ENCODE assay signal across 10 cellular contexts in genomic region chr1:154730986-154731489, GRCh38.
DNase-seq lines count a peak whose midpoint lies in the region; FAIRE-seq and TF ChIP-seq lines count a peak whose summit lies in the region.
"Had no signal": no experiment of that assay in that cellular context is flagged by ENCODE, and none has a peak within 500 bp of the region (broad histone marks: within the 10 kb centered on the region; RNA-seq: fewer than 3 reads in every experiment).

No MANE protein-coding gene starts in this region.

- 0 out of 2 replicates have a peak overlapping the region, but pooled peaks have one; percentile 24 for H3K27ac ChIP-seq in HUES6 (ENCODE audit: low read depth, low read length)
- peak overlapping the region; percentile 29 to 53 for H3K27ac ChIP-seq in ascending aorta
- H3K27ac ChIP-seq in kidney (ENCODE audit: low read depth in 2 of 2, low read length in 2 of 2) = peak overlapping the region; percentile 7 to 63
- peak overlapping the region; percentile 50 to 80 (median 70) for H3K27ac ChIP-seq in stomach
- H3K27ac ChIP-seq in effector memory CD4-positive, alpha-beta T cell (ENCODE audit: insufficient read depth, low read length, poor library complexity, severe bottlenecking) = no peak overlapping the region
- H3K27ac ChIP-seq: colonic mucosa had no signal

- no peaks in the 10 kb centered on the region for H3K27me3 ChIP-seq in HUES6 (ENCODE audit: control insufficient read depth, insufficient read depth, low read length)
- no peaks in the 10 kb centered on the region for H3K27me3 ChIP-seq in ascending aorta
- peaks cover 0 to 8% (median 0%) of the 10 kb centered on the region in 3 donors for H3K27me3 ChIP-seq in stomach
- H3K27me3 ChIP-seq in effector memory CD4-positive, alpha-beta T cell (replicated peaks; ENCODE audit: control insufficient read depth, insufficient read depth, low read length, poor library complexity, severe bottlenecking) = no peaks in the 10 kb centered on the region
- H3K27me3 ChIP-seq: colonic mucosa had no signal

- H3K9ac ChIP-seq in HUES6 (ENCODE audit: low read length) (no peak overlapping the region), kidney (ENCODE audit: low read length in 2 of 2) (no peak overlapping the region)

- TF ChIP-seq CTCF in ascending aorta (IDR thresholded peaks at IDR 0.05) = no peak
- TF ChIP-seq CTCF in kidney (IDR thresholded peaks at IDR 0.05; ENCODE audit: borderline replicate concordance, extremely low read depth, insufficient read depth) = no peak
- no peak for TF ChIP-seq CTCF in stomach (IDR thresholded peaks at IDR 0.05)
- no peak for TF ChIP-seq CTCF in progenitor cell of endocrine pancreas (IDR thresholded peaks at IDR 0.05; ENCODE audit: unreplicated experiment)

- H3K36me3 ChIP-seq in HUES6 (ENCODE audit: control insufficient read depth, insufficient read depth, low read length) (no peaks in the 10 kb centered on the region), ascending aorta (no peaks in the 10 kb centered on the region), kidney (ENCODE audit: control insufficient read depth in 1 of 2, insufficient read depth in 2 of 2, low read length in 2 of 2) (no peaks in the 10 kb centered on the region), stomach (no peaks in the 10 kb centered on the region)
- H3K36me3 ChIP-seq in effector memory CD4-positive, alpha-beta T cell (ENCODE audit: control insufficient read depth, insufficient read depth, low read length) = no peaks in the 10 kb centered on the region
- H3K36me3 ChIP-seq: colonic mucosa had no signal

- no peaks in the 10 kb centered on the region for H3K9me3 Mint-ChIP-seq in progenitor cell of endocrine pancreas (ENCODE audit: low read depth)
- H3K9me3 Mint-ChIP-seq: memory B cell had no signal

- 19 to 27% (median 25%) methylated on average over 10 of the region's 10 CpGs for WGBS in stomach, 5 donors

- DNase-seq in ascending aorta (ENCODE audit: low spot score in 2 of 2) (no peak), kidney (no peak), stomach (no peak), NCI-H774 (lab: John Stamatoyannopoulos, UW) (no peak), progenitor cell of endocrine pancreas (ENCODE audit: low spot score, unreplicated experiment) (no peak)
- DNase-seq in effector memory CD4-positive, alpha-beta T cell = no peak
- DNase-seq: activated CD8-positive, alpha-beta memory T cell treated with anti-CD3 and anti-CD28 coated beads for 24 hours; colonic mucosa had no signal

- H3K4me3 ChIP-seq in HUES6 (ENCODE audit: low read depth, low read length) = no peak overlapping the region
- H3K4me3 ChIP-seq in ascending aorta = no peak overlapping the region
- no peak overlapping the region for H3K4me3 ChIP-seq in kidney (ENCODE audit: low read length in 2 of 2)
- H3K4me3 ChIP-seq in stomach = no peak overlapping the region
- H3K4me3 ChIP-seq in effector memory CD4-positive, alpha-beta T cell (ENCODE audit: insufficient read depth, low read depth, low read length, poor library complexity, severe bottlenecking) = no peak overlapping the region
- H3K4me3 ChIP-seq: colonic mucosa had no signal

- intact Hi-C loops in ascending aorta (cut with DNase I) (no loop called here), kidney (cut with DNase I) (no loop called here), stomach (cut with DNase I; ENCODE audit: low total_unique reads) (no loop called here)

- H3K9me3 ChIP-seq in HUES6 (ENCODE audit: control insufficient read depth, insufficient read depth, low read depth, low read length) (no peaks in the 10 kb centered on the region), ascending aorta (no peaks in the 10 kb centered on the region), kidney (ENCODE audit: control insufficient read depth in 1 of 2, low read length in 2 of 2) (no peaks in the 10 kb centered on the region), stomach (no peaks in the 10 kb centered on the region)
- H3K9me3 ChIP-seq in effector memory CD4-positive, alpha-beta T cell (ENCODE audit: control insufficient read depth, low read length) = no peaks in the 10 kb centered on the region
- H3K9me3 ChIP-seq: colonic mucosa had no signal

- H3K4me3 Mint-ChIP-seq in progenitor cell of endocrine pancreas (ENCODE audit: low read depth) = no peak overlapping the region
- H3K4me3 Mint-ChIP-seq: memory B cell had no signal

- TF ChIP-seq EP300 in stomach (IDR thresholded peaks at IDR 0.05) = no peak

- peaks cover 69% of the 10 kb centered on the region for H3K27me3 Mint-ChIP-seq in progenitor cell of endocrine pancreas

- H3K27ac Mint-ChIP-seq in progenitor cell of endocrine pancreas = no peak overlapping the region
- H3K27ac Mint-ChIP-seq: memory B cell had no signal

- no peak for FAIRE-seq in kidney (lab: Jason Lieb, UNC)

- H3K36me3 Mint-ChIP-seq in progenitor cell of endocrine pancreas (ENCODE audit: insufficient read depth) = no peaks in the 10 kb centered on the region
- H3K36me3 Mint-ChIP-seq: memory B cell had no signal

- peaks cover 9% of the 10 kb centered on the region for H3K4me1 Mint-ChIP-seq in progenitor cell of endocrine pancreas (ENCODE audit: low read depth)
- H3K4me1 Mint-ChIP-seq: memory B cell had no signal

- no peak for TF ChIP-seq POLR2A in stomach (IDR thresholded peaks at IDR 0.05)

- peaks cover 39% of the 10 kb centered on the region for H3K4me1 ChIP-seq in HUES6 (ENCODE audit: control insufficient read depth, insufficient read depth, low read length)
- peaks cover 0 to 10% of the 10 kb centered on the region in 2 donors for H3K4me1 ChIP-seq in ascending aorta
- peaks cover 4 to 9% of the 10 kb centered on the region in 2 donors for H3K4me1 ChIP-seq in kidney (ENCODE audit: control insufficient read depth in 1 of 2, insufficient read depth in 1 of 2, low read depth in 1 of 2, low read length in 2 of 2)
- H3K4me1 ChIP-seq in stomach = peaks cover 4 to 51% (median 30%) of the 10 kb centered on the region in 4 donors
- no peaks in the 10 kb centered on the region for H3K4me1 ChIP-seq in effector memory CD4-positive, alpha-beta T cell (ENCODE audit: control insufficient read depth, insufficient read depth, low read length, poor library complexity, severe bottlenecking)
- H3K4me1 ChIP-seq: colonic mucosa had no signal
